ENCODE assay signal across 19 cellular contexts in genomic region chr12:16075887-16076286, GRCh38.
DNase-seq lines count a peak whose midpoint lies in the region; TF ChIP-seq lines count a peak whose summit lies in the region.
"Had no signal": no experiment of that assay in that cellular context is flagged by ENCODE, and none has a peak within 500 bp of the region (broad histone marks: within the 10 kb centered on the region; RNA-seq: fewer than 3 reads in every experiment).

No MANE protein-coding gene starts in this region.

- no peaks in the 10 kb centered on the region for H3K36me3 ChIP-seq in neural cell (ENCODE audit: insufficient read depth, low read length)
- H3K36me3 ChIP-seq: BE2C; BLaER1; BLaER1 treated with 17β-estradiol and CSF1 and Interleukin-3, amounts not matched to agents 10 nM and 100 nM had no signal

- no peaks in the 10 kb centered on the region for H4K20me1 ChIP-seq in neural cell (ENCODE audit: insufficient read depth)
- H4K20me1 ChIP-seq: BLaER1; BLaER1 treated with 17β-estradiol and CSF1 and Interleukin-3, amounts not matched to agents 10 nM and 100 nM had no signal

- DNase-seq in DMS 273 (lab: John Stamatoyannopoulos, UW; ENCODE audit: unreplicated experiment) (peak; percentile 7), DMS 273 treated with DMSO at 0.1 percent for 48 hours (lab: John Stamatoyannopoulos, UW) (no peak), HuH-7.5 (ENCODE audit: low spot score) (no peak)
- DNase-seq: 8988T; BE2C; C1 segment of cervical spinal cord; CD4-positive, alpha-beta memory T cell; CD4-positive, alpha-beta T cell; CD8-positive, alpha-beta memory T cell; CD8-positive, alpha-beta T cell; DMS79; DND-41 had no signal

- no peaks in the 10 kb centered on the region for H3F3A ChIP-seq in neural cell (ENCODE audit: insufficient read depth, low read length, poor library complexity, severe bottlenecking)

- H3K4me2 ChIP-seq in neural cell (ENCODE audit: low read length): no peak overlapping the region
- H3K4me2 ChIP-seq: A549; BLaER1; BLaER1 treated with 17β-estradiol and CSF1 and Interleukin-3, amounts not matched to agents 10 nM and 100 nM had no signal

- no peaks in the 10 kb centered on the region for H3K27me3 ChIP-seq in neural cell (ENCODE audit: insufficient read depth, low read depth, low read length)
- H3K27me3 ChIP-seq: BE2C; BLaER1; BLaER1 treated with 17β-estradiol and CSF1 and Interleukin-3, amounts not matched to agents 10 nM and 100 nM had no signal

- TF ChIP-seq RAD21 in neural cell (conservative IDR thresholded peaks at IDR 0.05): no peak

- no peaks in the 10 kb centered on the region for H3K9me2 ChIP-seq in neural cell (ENCODE audit: insufficient read depth, low read length)

- no peak for TF ChIP-seq CTCF in neural cell (IDR thresholded peaks at IDR 0.05; ENCODE audit: poor library complexity, severe bottlenecking)

- H3K9me3 ChIP-seq in neural cell (ENCODE audit: low read length): no peaks in the 10 kb centered on the region
- H3K9me3 ChIP-seq: A549; BE2C; BLaER1; BLaER1 treated with 17β-estradiol and CSF1 and Interleukin-3, amounts not matched to agents 10 nM and 100 nM; Caco-2 had no signal

- no peak overlapping the region for H3K4me3 ChIP-seq in neural cell (ENCODE audit: low read length)
- H3K4me3 ChIP-seq: A549; BLaER1; BLaER1 treated with 17β-estradiol and CSF1 and Interleukin-3, amounts not matched to agents 10 nM and 100 nM had no signal

- H3K27ac ChIP-seq in neural cell (ENCODE audit: low read length): no peak overlapping the region
- H3K27ac ChIP-seq: 22Rv1; A549; BLaER1; BLaER1 treated with 17β-estradiol and CSF1 and Interleukin-3, amounts not matched to agents 10 nM and 100 nM; C4-2B had no signal

- H3K9ac ChIP-seq in neural cell (ENCODE audit: low read length): no peak overlapping the region
- H3K9ac ChIP-seq: BLaER1; BLaER1 treated with 17β-estradiol and CSF1 and Interleukin-3, amounts not matched to agents 10 nM and 100 nM had no signal

- no peaks in the 10 kb centered on the region for H3K79me2 ChIP-seq in neural cell (replicated peaks; ENCODE audit: insufficient read depth, low read length)

- no peak overlapping the region for H2AFZ ChIP-seq in neural cell (ENCODE audit: low read depth, low read length)

- TF ChIP-seq EP300 in neural cell (conservative IDR thresholded peaks at IDR 0.05; ENCODE audit: poor library complexity, severe bottlenecking): peak; percentile 92

TF ChIP-seq in neural cell, 6 proteins besides CTCF, POLR2A, EP300 and RAD21:
- TF ChIP-seq MXI1 (conservative IDR thresholded peaks at IDR 0.05; ENCODE audit: poor library complexity, severe bottlenecking) (no peak), POLR2AphosphoS5 (IDR thresholded peaks at IDR 0.05) (peak; percentile 66), TAF1 (IDR thresholded peaks at IDR 0.05; ENCODE audit: low read depth) (no peak), EZH2 (IDR thresholded peaks at IDR 0.05; ENCODE audit: borderline replicate concordance, insufficient read depth, low read length, poor library complexity, severe bottlenecking) (no peak), SMC3 (conservative IDR thresholded peaks at IDR 0.05; ENCODE audit: poor library complexity) (no peak)
